Comparison of ENCODE assay signal across 8 cellular contexts in the genomic region with DNA sequence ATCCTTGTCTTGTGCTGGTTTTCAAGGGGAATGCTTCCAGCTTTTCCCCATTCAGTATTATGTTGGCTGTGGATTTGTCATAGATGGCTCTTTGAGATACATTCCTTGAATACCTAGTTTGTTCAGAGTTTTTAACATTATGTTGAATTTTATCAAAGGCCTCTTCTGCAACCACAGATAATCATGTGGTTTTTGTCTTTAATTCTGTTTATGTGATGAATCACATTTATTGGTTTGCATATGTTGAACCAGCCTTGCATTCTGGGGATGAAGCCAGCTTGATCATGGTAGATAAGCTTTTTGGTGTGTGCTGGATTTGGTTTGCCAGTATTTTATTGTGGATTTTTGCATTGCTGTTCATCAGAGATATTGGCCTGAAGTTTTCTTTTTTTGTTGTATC. TPM values are rescaled to one million over a fixed set of nuclear protein-coding genes. Genes with fewer than 3 reads are reported as not detected.
DNase-seq lines count a peak whose midpoint lies in the region; ATAC-seq, FAIRE-seq and TF ChIP-seq lines count a peak whose summit lies in the region.
"Not testable (repeated sequence)": the region's sequence is repeated elsewhere in the genome, so short reads cannot be mapped to it uniquely, and the experiment has no call there.
"Had no signal": no experiment of that assay in that cellular context is flagged by ENCODE, and none has a peak within 500 bp of the region (broad histone marks: within the 10 kb centered on the region; RNA-seq: fewer than 3 reads in every experiment).

No MANE protein-coding gene starts in this region.

- H3K9me3 Mint-ChIP-seq in astrocyte (ENCODE audit: unreplicated experiment), result peaks cover 14% of the 10 kb centered on the region

- not testable (repeated sequence) for H3K9me3 ChIP-seq in PC-3 (ENCODE audit: low read length); astrocyte (ENCODE audit: insufficient read depth, low read depth, low read length); mammary epithelial cell (replicated peaks; ENCODE audit: insufficient read depth, low read length)

- H3K9ac ChIP-seq in PC-3 (ENCODE audit: low read length); astrocyte (ENCODE audit: low read length); mammary epithelial cell (ENCODE audit: insufficient read depth, low read length): not testable (repeated sequence)

- H3K4me1 Mint-ChIP-seq in astrocyte (ENCODE audit: low read depth, unreplicated experiment), result not testable (repeated sequence)

- not testable (repeated sequence) for H3K27me3 ChIP-seq in BJ (ENCODE audit: control insufficient read depth, insufficient read depth, low read length); PC-3 (ENCODE audit: low read length); astrocyte (ENCODE audit: insufficient read depth, low read length); mammary epithelial cell (ENCODE audit: insufficient read depth, low read length)

- peak overlapping the region; percentile 43 for H3K27ac ChIP-seq in PC-3 (ENCODE audit: low read length)
- H3K27ac ChIP-seq in astrocyte (ENCODE audit: low read depth, low read length); mammary epithelial cell (ENCODE audit: insufficient read depth, low read depth, low read length): not testable (repeated sequence)

- H3K4me3 Mint-ChIP-seq in astrocyte (ENCODE audit: unreplicated experiment), result not testable (repeated sequence)

- dilution Hi-C loops in mammary epithelial cell (cut with HindIII; ENCODE audit: low sequenced_read_pairs), result not testable (repeated sequence)

- H3K4me3 ChIP-seq in BJ (ENCODE audit: low read depth, low read length); Jurkat, Clone E6-1 (ENCODE audit: low read length); PC-3 (ENCODE audit: low read length); astrocyte (ENCODE audit: insufficient read depth, low read depth, low read length); mammary epithelial cell (replicated peaks in 1 of 3; ENCODE audit: insufficient read depth in 1 of 3, low read depth in 2 of 3, low read length in 3 of 3): not testable (repeated sequence)

- peak; percentile 31; the same call in 1 of the 2 replicates for ATAC-seq in PC-3

- CTCF ChIA-PET in BJ (lab: Yijun Ruan, JAX), result interaction anchor here (1.4 kb wide), 1 partner anchor 123 kb away, joined by 3 read pairs; no protein-coding TSS in a partner anchor
- CTCF ChIA-PET in PC-3 (lab: Charles Lee); mammary epithelial cell (lab: Charles Lee; ENCODE audit: low non-redundant PET): not testable (repeated sequence)

- H3K4me1 ChIP-seq in PC-3 (ENCODE audit: insufficient read depth, low read length) (peaks cover 39% of the 10 kb centered on the region), astrocyte (ENCODE audit: insufficient read depth, low read length) (peaks cover 10% of the 10 kb centered on the region), mammary epithelial cell (ENCODE audit: insufficient read depth, low read length) (peaks cover 22% of the 10 kb centered on the region)

- intact Hi-C loops in PC-3 (cut with micrococcal nuclease); mammary epithelial cell (cut with micrococcal nuclease): not testable (repeated sequence)

- TF ChIP-seq CTCF in BJ (IDR thresholded peaks at IDR 0.05; ENCODE audit: insufficient read depth, low read depth, low read length); PC-3 (conservative IDR thresholded peaks at IDR 0.05; ENCODE audit: low read depth, low read length); astrocyte (IDR thresholded peaks at IDR 0.05; ENCODE audit: insufficient read depth, low read depth, low read length); mammary epithelial cell (conservative IDR thresholded peaks at IDR 0.05 in 1 of 2, IDR thresholded peaks at IDR 0.05 in 1 of 2; ENCODE audit: extremely low read depth in 1 of 2, insufficient read depth in 1 of 2, low read depth in 1 of 2, low read length in 2 of 2): not testable (repeated sequence)

- not testable (repeated sequence) for H3K4me2 ChIP-seq in PC-3 (ENCODE audit: low read length); astrocyte (ENCODE audit: low read length); mammary epithelial cell (ENCODE audit: insufficient read depth, low read depth, low read length)

- H3K27ac Mint-ChIP-seq in astrocyte (ENCODE audit: unreplicated experiment), result not testable (repeated sequence)

- H3K36me3 Mint-ChIP-seq in astrocyte (ENCODE audit: low read depth, unreplicated experiment), result not testable (repeated sequence)

- POLR2A ChIA-PET in BJ (lab: Charles Lee), result interaction anchor here (0.6 to 0.7 kb wide), 2 partner anchors 51 to 143 kb away, joined by 3 to 9 read pairs; no protein-coding TSS in a partner anchor
- POLR2A ChIA-PET in PC-3 (lab: Charles Lee; ENCODE audit: unreplicated experiment), result interaction anchor here (0.7 kb wide), 1 partner anchor 54 kb away, joined by 5 read pairs; no protein-coding TSS in a partner anchor

- H3F3A ChIP-seq in PC-3 (ENCODE audit: low read length, unreplicated experiment), result not testable (repeated sequence)

- in situ Hi-C loops in mammary epithelial cell (cut with MboI; ENCODE audit: low sequenced_read_pairs in 2 of 2), result not testable (repeated sequence)

- not testable (repeated sequence) for H3K79me2 ChIP-seq in PC-3 (ENCODE audit: low read length); astrocyte (ENCODE audit: insufficient read depth, low read length)
- peaks cover 30% of the 10 kb centered on the region for H3K79me2 ChIP-seq in mammary epithelial cell (ENCODE audit: insufficient read depth, low read length)

- H2AFZ ChIP-seq in PC-3 (ENCODE audit: low read length); astrocyte (ENCODE audit: low read depth, low read length); mammary epithelial cell (ENCODE audit: low read depth, low read length): not testable (repeated sequence)

- H3K27me3 Mint-ChIP-seq in astrocyte (ENCODE audit: low read depth, unreplicated experiment), result not testable (repeated sequence)

- DNase-seq in BJ (ENCODE audit: low read depth) (peak; percentile 54), PC-3 (peak; percentile 64), astrocyte (ENCODE audit: low read depth) (peak; percentile 86), mammary epithelial cell (peak; percentile 29), iris pigment epithelial cell (ENCODE audit: low read depth) (peak; percentile 73)
- DNase-seq in GM19239 (ENCODE audit: insufficient read length, low spot score), result not testable (repeated sequence)
- DNase-seq in Jurkat, Clone E6-1 (ENCODE audit: low read depth, low spot score), result peak; percentile 21

- not testable (repeated sequence) for H3K9me2 ChIP-seq in PC-3 (replicated peaks; ENCODE audit: low read length)

- not testable (repeated sequence) for H4K20me1 ChIP-seq in PC-3 (ENCODE audit: low read length); astrocyte (ENCODE audit: insufficient read depth, low read length); mammary epithelial cell (ENCODE audit: insufficient read depth, low read length)

- not testable (repeated sequence) for H3K36me3 ChIP-seq in BJ (ENCODE audit: control insufficient read depth, insufficient read depth, low read length); astrocyte (ENCODE audit: insufficient read depth, low read length); mammary epithelial cell (ENCODE audit: insufficient read depth, low read length)
- H3K36me3 ChIP-seq in PC-3 (ENCODE audit: low read depth, low read length), result peaks cover 11% of the 10 kb centered on the region

- not testable (repeated sequence) for BruUV-seq in PC-3 (replicated peaks; lab: Mats Ljungman, UMichigan); mammary epithelial cell (replicated peaks; lab: Mats Ljungman, UMichigan)

- FAIRE-seq in GM19239 (lab: Jason Lieb, UNC) (peak; percentile 8), astrocyte (lab: Jason Lieb, UNC) (peak; percentile 23)

RNA-seq across cellular contexts. Expression of a gene that starts 38.3 kb away (rescaled TPM):
- polyA plus RNA-seq in BJ (2011; rRNA removed) (4.4 and 12.7 TPM in 2 replicates), mammary epithelial cell (2.9 TPM)
- polyA minus RNA-seq in BJ (2011; rRNA and poly(A)+ RNA removed), result 2.3 and 2.4 TPM in 2 replicates
- polyA plus RNA-seq in Jurkat, Clone E6-1 (2012; ENCODE audit: insufficient read depth, insufficient read length), result 2.1 TPM
- total RNA-seq in PC-3 (2014; rRNA removed) (3.6 TPM in 2 replicates), astrocyte (3.7 and 4.1 TPM in 2 replicates), mammary epithelial cell (10 to 100 TPM in 1 of 2 donors, 1 to 10 TPM in 1; 7.9 to 17.2 TPM)
- 1.0 TPM for polyA minus RNA-seq in mammary epithelial cell
- total RNA-seq: HT1080 had no signal
